9 cellular contexts compared by ENCODE assay signal in genomic region chr7:102834999-102835398, GRCh38.
DNase-seq lines count a peak whose midpoint lies in the region; ATAC-seq and TF ChIP-seq lines count a peak whose summit lies in the region.
"Had no signal": no experiment of that assay in that cellular context is flagged by ENCODE, and none has a peak within 500 bp of the region (broad histone marks: within the 10 kb centered on the region; RNA-seq: fewer than 3 reads in every experiment).

No MANE protein-coding gene starts in this region.

- POLR2A ChIA-PET in activated CD4-positive, alpha-beta memory T cell treated with anti-CD3 and anti-CD28 coated beads for 36 hours (lab: Charles Lee), result interaction anchor here (0.5 to 0.7 kb wide), 2 partner anchors 21 to 226 kb away, joined by 3 to 5 read pairs; no protein-coding TSS in a partner anchor

- H4K20me1 ChIP-seq in osteoblast (ENCODE audit: insufficient read depth, low read length), result no peaks in the 10 kb centered on the region

- intact Hi-C loops in activated CD4-positive, alpha-beta memory T cell treated with anti-CD3 and anti-CD28 coated beads for 36 hours (cut with micrococcal nuclease), result loop anchor here (1.0 kb wide), 2 partner anchors 21 to 40 kb away; no protein-coding TSS in a partner anchor

- peaks cover 30% of the 10 kb centered on the region for H3K4me1 ChIP-seq in osteoblast (ENCODE audit: insufficient read depth, low read length)

- no peaks in the 10 kb centered on the region for H3K27me3 ChIP-seq in osteoblast (ENCODE audit: insufficient read depth, low read length)

- no peaks in the 10 kb centered on the region for H3K36me3 ChIP-seq in osteoblast (ENCODE audit: insufficient read depth, low read length)

- no peak for TF ChIP-seq CTCF in osteoblast (IDR thresholded peaks at IDR 0.05; ENCODE audit: extremely low read depth, low read depth, low read length)

- H3K4me3 Mint-ChIP-seq in activated CD4-positive, alpha-beta memory T cell treated with anti-CD3 and anti-CD28 coated beads for 36 hours, result no peak overlapping the region
- H3K4me3 Mint-ChIP-seq: activated B cell treated with CpG ODN at 0.5 μM for 24 hours had no signal

- peak; percentile 29 for DNase-seq in activated CD4-positive, alpha-beta T cell treated with anti-CD3 and anti-CD28 coated beads for 48 hours
- no peak for DNase-seq in activated CD4-positive, alpha-beta T cell treated with anti-CD3 and anti-CD28 coated beads, Interleukin-2, amount 50 U/mL, for 1 hour
- DNase-seq in activated CD4-positive, alpha-beta memory T cell treated with anti-CD3 and anti-CD28 coated beads for 36 hours, result peak; percentile 49
- DNase-seq in osteoblast (ENCODE audit: insufficient read length, low spot score, missing footprints) (peak; percentile 64), NCI-H1436 (lab: John Stamatoyannopoulos, UW) (no peak), iPS-NIHi7 (ENCODE audit: extremely low spot score) (no peak)
- no peak for DNase-seq in NK-92 treated with Interleukin-12 subunit alpha and Interleukin-12 subunit beta, amount 100 ng/mL, for 24 hours (lab: John Stamatoyannopoulos, UW)
- DNase-seq: activated B cell treated with CpG ODN at 0.5 μM for 24 hours had no signal

- ATAC-seq in HG02981 (IDR thresholded peaks at IDR 0.05; ENCODE audit: unreplicated experiment), result peak; percentile 95

- peaks cover 11% of the 10 kb centered on the region for H3K36me3 Mint-ChIP-seq in activated CD4-positive, alpha-beta memory T cell treated with anti-CD3 and anti-CD28 coated beads for 36 hours

- no peak overlapping the region for H3K4me3 ChIP-seq in osteoblast (ENCODE audit: insufficient read depth, low read length)

- H3K9me3 ChIP-seq in osteoblast (ENCODE audit: low read depth, low read length), result no peaks in the 10 kb centered on the region

- peak overlapping the region; percentile 63 for H3K27ac ChIP-seq in osteoblast (ENCODE audit: low read depth, low read length)

- peak overlapping the region; percentile 58 for H3K4me2 ChIP-seq in osteoblast (ENCODE audit: insufficient read depth, low read length)

- H3K4me1 Mint-ChIP-seq in activated CD4-positive, alpha-beta memory T cell treated with anti-CD3 and anti-CD28 coated beads for 36 hours (ENCODE audit: low read depth), result peaks cover 7% of the 10 kb centered on the region
- H3K4me1 Mint-ChIP-seq: activated B cell treated with CpG ODN at 0.5 μM for 24 hours had no signal

- no peaks in the 10 kb centered on the region for H3K79me2 ChIP-seq in osteoblast (ENCODE audit: insufficient read depth, low read length)

- no peak overlapping the region for H2AFZ ChIP-seq in osteoblast (ENCODE audit: low read length)

- CTCF ChIA-PET in activated CD4-positive, alpha-beta memory T cell treated with anti-CD3 and anti-CD28 coated beads for 36 hours (lab: Charles Lee), result no interaction called here

- no peaks in the 10 kb centered on the region for H3K27me3 Mint-ChIP-seq in activated CD4-positive, alpha-beta memory T cell treated with anti-CD3 and anti-CD28 coated beads for 36 hours
- H3K27me3 Mint-ChIP-seq: activated B cell treated with CpG ODN at 0.5 μM for 24 hours had no signal

- peak overlapping the region; percentile 52 for H3K27ac Mint-ChIP-seq in activated CD4-positive, alpha-beta memory T cell treated with anti-CD3 and anti-CD28 coated beads for 36 hours
- H3K27ac Mint-ChIP-seq: activated B cell treated with CpG ODN at 0.5 μM for 24 hours had no signal

- H3K9me3 Mint-ChIP-seq in activated CD4-positive, alpha-beta memory T cell treated with anti-CD3 and anti-CD28 coated beads for 36 hours, result no peaks in the 10 kb centered on the region
- H3K9me3 Mint-ChIP-seq: activated B cell treated with CpG ODN at 0.5 μM for 24 hours had no signal

Comparison
In these comparisons a context has a peak if more than half of its experiments do, and no peak if none do; other contexts are left out.
1. DNase-seq: peak in activated CD4-positive, alpha-beta T cell treated with anti-CD3 and anti-CD28 coated beads for 48 hours (single experiment), activated CD4-positive, alpha-beta memory T cell treated with anti-CD3 and anti-CD28 coated beads for 36 hours (single experiment) and osteoblast (single experiment); none in activated CD4-positive, alpha-beta T cell treated with anti-CD3 and anti-CD28 coated beads, Interleukin-2, amount 50 U/mL, for 1 hour (single experiment), NCI-H1436 (single experiment), NK-92 treated with Interleukin-12 subunit alpha and Interleukin-12 subunit beta, amount 100 ng/mL, for 24 hours (single experiment) and iPS-NIHi7 (single experiment).